33 cellular contexts compared by ENCODE assay signal in the genomic region with DNA sequence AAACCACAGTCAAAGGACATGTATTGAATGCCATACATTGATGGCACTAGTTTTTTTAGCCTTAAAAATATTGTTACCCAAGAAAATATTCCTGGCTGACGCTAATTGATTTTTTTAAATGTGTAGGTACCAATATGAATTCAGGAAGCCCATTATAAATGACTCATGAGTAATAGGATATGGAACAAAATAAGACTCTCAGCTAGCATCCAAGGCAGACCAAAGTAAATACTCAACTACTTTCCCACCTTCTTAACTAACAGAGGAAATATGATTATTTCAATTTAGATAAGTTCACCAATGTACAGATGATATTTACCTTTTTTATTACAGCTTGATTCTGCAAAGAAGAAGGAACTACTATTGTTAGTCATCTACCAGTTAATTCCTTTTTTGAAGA.
"Had no signal": no experiment of that assay in that cellular context is flagged by ENCODE, and none has a peak within 500 bp of the region (broad histone marks: within the 10 kb centered on the region; RNA-seq: fewer than 3 reads in every experiment).

No MANE protein-coding gene starts in this region.

- H3K4me1 ChIP-seq: ascending aorta, breast epithelium, colonic mucosa, esophagus muscularis mucosa, foreskin keratinocyte, gastroesophageal sphincter had no signal

- H3K4me3 ChIP-seq: ascending aorta, breast epithelium, cardiac muscle cell, colonic mucosa, dorsolateral prefrontal cortex, esophagus muscularis mucosa, gastroesophageal sphincter, heart right ventricle, hepatocyte had no signal

- H3K4me2 ChIP-seq: hepatocyte had no signal

- H2AFZ ChIP-seq: hepatocyte had no signal

- ATAC-seq: activated CD4-positive, alpha-beta T cell treated with anti-CD3 and anti-CD28 coated beads for 36 hours; activated CD8-positive, alpha-beta memory T cell treated with anti-CD3 and anti-CD28 coated beads, Interleukin-2, amount 10 ng/mL, durations not matched to agents 7 days and 5 days; activated CD8-positive, alpha-beta T cell treated with anti-CD3 and anti-CD28 coated beads, Interleukin-2, amount 10 ng/mL, durations not matched to agents 7 days and 5 days; activated naive CD4-positive, alpha-beta T cell treated with anti-CD3 and anti-CD28 coated beads, Interleukin-2, amount 50 U/mL, for 72 hours; activated T-cell treated with anti-CD3 and anti-CD28 coated beads, Interleukin-2, amount 50 U/mL, for 72 hours; foreskin keratinocyte; gastroesophageal sphincter; heart right ventricle; T-helper 17 cell had no signal

- H3K36me3 ChIP-seq: ascending aorta, breast epithelium, cardiac muscle cell, colonic mucosa, esophagus muscularis mucosa, gastroesophageal sphincter, heart right ventricle had no signal

- H3K79me2 ChIP-seq: hepatocyte had no signal

- H3K27me3 ChIP-seq: ascending aorta, breast epithelium, cardiac muscle cell, colonic mucosa, dorsolateral prefrontal cortex, esophagus muscularis mucosa, foreskin keratinocyte, gastroesophageal sphincter, heart right ventricle, hepatocyte had no signal

- H3K9me3 ChIP-seq: ascending aorta, breast epithelium, colonic mucosa, heart right ventricle had no signal

- DNase-seq: activated CD4-positive, alpha-beta memory T cell treated with anti-CD3 and anti-CD28 coated beads for 36 hours; activated CD4-positive, alpha-beta T cell treated with anti-CD3 and anti-CD28 coated beads for 36 hours; activated CD4-positive, alpha-beta T cell treated with anti-CD3 and anti-CD28 coated beads, Interleukin-2, amount 10 ng/mL, durations not matched to agents 24 days and 14 days; activated CD4-positive, CD25-positive, alpha-beta regulatory T cell; activated CD4-positive, CD25-positive, alpha-beta regulatory T cell treated with anti-CD3 and anti-CD28 coated beads, Interleukin-2, amount 50 U/mL, for 72 hours; activated CD8-positive, alpha-beta memory T cell treated with anti-CD3 and anti-CD28 coated beads, Interleukin-2, amount 10 ng/mL, durations not matched to agents 7 days and 5 days; activated CD8-positive, alpha-beta memory T cell treated with anti-CD3 and anti-CD28 coated beads, Interleukin-2, amount 50 U/mL, for 48 hours; activated CD8-positive, alpha-beta T cell treated with anti-CD3 and anti-CD28 coated beads, Interleukin-2, amount 10 ng/mL, durations not matched to agents 7 days and 5 days; activated gamma-delta T cell; activated naive CD4-positive, alpha-beta T cell; activated naive CD4-positive, alpha-beta T cell treated with anti-CD3 and anti-CD28 coated beads, Interleukin-2, amount 10 ng/mL, durations not matched to agents 7 days and 5 days; activated naive CD8-positive, alpha-beta T cell treated with anti-CD3 and anti-CD28 coated beads, Interleukin-2, amount 10 ng/mL, durations not matched to agents 7 days and 5 days; activated T-cell treated with anti-CD3 and anti-CD28 coated beads for 4 hours; activated T-cell treated with anti-CD3 and anti-CD28 coated beads, Interleukin-2, amount 50 U/mL, for 24 hours; activated T-cell treated with anti-CD3 and anti-CD28 coated beads, Interleukin-2, amount 50 U/mL, for 72 hours; central memory CD4-positive, alpha-beta T cell; cerebellar nuclear complex; colonic mucosa; dorsolateral prefrontal cortex; effector memory CD4-positive, alpha-beta T cell; endodermal cell; erythroblast; foreskin keratinocyte; heart right ventricle; T-helper 17 cell; T1000 had no signal

- H3K27ac ChIP-seq: ascending aorta, breast epithelium, cardiac muscle cell, colonic mucosa, dorsolateral prefrontal cortex, esophagus muscularis mucosa, foreskin keratinocyte, gastroesophageal sphincter, heart right ventricle, hepatocyte had no signal
